In the genomic region with DNA sequence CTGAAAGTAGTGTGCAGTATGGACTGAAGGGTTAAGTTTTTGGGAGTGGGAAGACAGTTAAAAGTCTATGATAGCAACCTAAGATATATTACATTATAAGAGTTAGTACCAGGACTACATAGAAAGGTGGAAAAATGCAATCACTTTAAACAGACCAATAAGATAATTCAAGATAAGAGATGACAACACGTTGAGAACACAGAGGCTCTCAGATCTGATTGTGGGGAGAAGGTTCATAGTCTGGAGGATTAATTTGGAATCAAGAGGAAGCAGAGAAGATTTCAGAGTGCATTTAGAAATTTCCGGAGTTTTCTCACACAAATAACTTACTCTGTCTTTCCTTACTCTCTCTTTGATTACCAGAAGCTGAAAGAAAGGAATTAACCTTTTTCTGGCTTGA, we compare ENCODE assay signal across 23 cellular contexts. TPM values are rescaled to one million over a fixed set of nuclear protein-coding genes. Genes with fewer than 3 reads are reported as not detected.
"Had no signal": no experiment of that assay in that cellular context is flagged by ENCODE, and none has a peak within 500 bp of the region (broad histone marks: within the 10 kb centered on the region; RNA-seq: fewer than 3 reads in every experiment).

No MANE protein-coding gene starts in this region.

- H3K4me1 ChIP-seq: sigmoid colon, thyroid gland had no signal

- FAIRE-seq: urothelium cell line had no signal

- H3K27me3 Mint-ChIP-seq: activated CD4-positive, alpha-beta T cell treated with anti-CD3 and anti-CD28 coated beads for 36 hours; brain had no signal

- H3K27ac ChIP-seq: sigmoid colon, thyroid gland had no signal

- H3K36me3 Mint-ChIP-seq: brain had no signal

- H3K4me3 Mint-ChIP-seq: activated CD4-positive, alpha-beta T cell treated with anti-CD3 and anti-CD28 coated beads for 36 hours; brain; endodermal cell; nephron progenitor cell; T-helper 1 cell treated with Interleukin-12 subunit alpha and Interleukin-12 subunit beta and Interleukin-4 antibody, amounts not matched to agents 30 μg/mL and 1 μg/mL, for 36 hours had no signal

- ATAC-seq: activated CD4-positive, alpha-beta T cell treated with anti-CD3 and anti-CD28 coated beads for 36 hours had no signal

- DNase-seq: activated CD4-positive, alpha-beta T cell treated with anti-CD3 and anti-CD28 coated beads for 36 hours; activated CD4-positive, alpha-beta T cell treated with anti-CD3 and anti-CD28 coated beads, Interleukin-2, amount 50 U/mL, for 48 hours; activated naive CD4-positive, alpha-beta T cell; activated T-cell treated with anti-CD3 and anti-CD28 coated beads for 4 hours; anterior cingulate cortex; caudate nucleus; endodermal cell; erythroblast; foreskin melanocyte; left ventricle myocardium superior; nephron progenitor cell; occipital lobe; posterior cingulate gyrus; sigmoid colon; stimulated activated CD4-positive, alpha-beta T cell treated with anti-CD3 and anti-CD28 coated beads, Interleukin-1b, Interleukin-23, amount 100 ng/mL, for 48 hours; stimulated activated CD8-positive, alpha-beta memory T cell treated with anti-CD3 and anti-CD28 coated beads, Interleukin-4, amount 100 ng/mL, for 48 hours; stimulated activated naive CD4-positive, alpha-beta T cell; thyroid gland had no signal

- H3K4me3 ChIP-seq: sigmoid colon, thyroid gland had no signal

- H3K9me3 Mint-ChIP-seq: T-helper 1 cell treated with Interleukin-12 subunit alpha and Interleukin-12 subunit beta and Interleukin-4 antibody, amounts not matched to agents 30 μg/mL and 1 μg/mL, for 36 hours had no signal

- H3K4me1 Mint-ChIP-seq: brain, nephron progenitor cell had no signal

- H3K27me3 ChIP-seq: sigmoid colon, thyroid gland had no signal

- H3K36me3 ChIP-seq: thyroid gland had no signal

- H3K9me3 ChIP-seq: sigmoid colon, thyroid gland had no signal

- H3K27ac Mint-ChIP-seq: activated CD4-positive, alpha-beta T cell treated with anti-CD3 and anti-CD28 coated beads for 36 hours; brain; endodermal cell; nephron progenitor cell; T-helper 1 cell treated with Interleukin-12 subunit alpha and Interleukin-12 subunit beta and Interleukin-4 antibody, amounts not matched to agents 30 μg/mL and 1 μg/mL, for 36 hours had no signal

RNA-seq across cellular contexts. Expression of gene CASP5, which starts 0.4 kb away (rescaled TPM):
- total RNA-seq: activated CD4-positive, alpha-beta T cell treated with anti-CD3 and anti-CD28 coated beads for 36 hours; endodermal cell; kidney epithelial cell; left ventricle myocardium superior; renal cortical epithelial cell; sigmoid colon; thyroid gland had no signal

RNA-seq across cellular contexts. Expression of gene CASP1, which starts 12.4 kb away (rescaled TPM):
- total RNA-seq: endodermal cell had no signal

RNA-seq across cellular contexts. Expression of gene CARD16, which starts 22.6 kb away (rescaled TPM):
- total RNA-seq: endodermal cell, kidney epithelial cell, occipital lobe had no signal

RNA-seq across cellular contexts. Expression of gene CASP4, which starts 54.2 kb away (rescaled TPM):
- total RNA-seq: endodermal cell had no signal
